8 cellular contexts compared by ENCODE assay signal in genomic region chr17:82050761-82051641, GRCh38. TPM values are rescaled to one million over a fixed set of nuclear protein-coding genes. Genes with fewer than 3 reads are reported as not detected.
DNase-seq lines count a peak whose midpoint lies in the region; ATAC-seq, FAIRE-seq and TF ChIP-seq lines count a peak whose summit lies in the region.

No MANE protein-coding gene starts in this region.

- no peaks in the 10 kb centered on the region for H3K27me3 ChIP-seq in CD4-positive, CD25-positive, alpha-beta regulatory T cell (ENCODE audit: control insufficient read depth, insufficient read depth, low read length)
- H3K27me3 ChIP-seq in right lobe of liver (no peaks in the 10 kb centered on the region), upper lobe of right lung (no peaks in the 10 kb centered on the region)

- BruUV-seq in MCF 10A (replicated peaks; lab: Mats Ljungman, UMichigan), result no TSS peak

- no peak overlapping the region for H3K4me3 ChIP-seq in CD4-positive, CD25-positive, alpha-beta regulatory T cell (ENCODE audit: low read depth, low read length)
- H3K4me3 ChIP-seq in right lobe of liver (peak overlapping the region; percentile 62 to 79 (median 66)), upper lobe of right lung (peak overlapping the region; percentile 68)

- H3K36me3 Mint-ChIP-seq in CD4-positive, CD25-positive, alpha-beta regulatory T cell, result peaks cover 7% of the 10 kb centered on the region
- H3K36me3 Mint-ChIP-seq in MCF 10A (ENCODE audit: insufficient read depth, unreplicated experiment), result peaks cover 30% of the 10 kb centered on the region

- no peak for TF ChIP-seq POLR2A in right lobe of liver (IDR thresholded peaks at IDR 0.05)

- peak in 1 of 2 donors; percentile 12 for ATAC-seq in CD4-positive, CD25-positive, alpha-beta regulatory T cell (ENCODE audit: low read depth in 2 of 2)
- ATAC-seq in HG02798 (IDR thresholded peaks at IDR 0.05; ENCODE audit: poor library complexity, unreplicated experiment) (peak; percentile 15), right lobe of liver (peak in 3 of 4 donors; percentile 6 to 33 (median 11)), upper lobe of right lung (no peak)

- no peak for FAIRE-seq in GM19239 (lab: Jason Lieb, UNC)

- H3K9me3 ChIP-seq in CD4-positive, CD25-positive, alpha-beta regulatory T cell (ENCODE audit: control insufficient read depth in 2 of 2, low read length in 2 of 2), result no peaks in the 10 kb centered on the region
- H3K9me3 ChIP-seq in right lobe of liver (no peaks in the 10 kb centered on the region), upper lobe of right lung (no peaks in the 10 kb centered on the region)

- H3K4me1 ChIP-seq in CD4-positive, CD25-positive, alpha-beta regulatory T cell (ENCODE audit: control insufficient read depth, insufficient read depth, low read length, poor library complexity, severe bottlenecking), result peaks cover 23% of the 10 kb centered on the region
- H3K4me1 ChIP-seq in right lobe of liver (peaks cover 0 to 23% (median 11%) of the 10 kb centered on the region in 4 donors), upper lobe of right lung (peaks cover 20% of the 10 kb centered on the region)

- POLR2A ChIA-PET in MCF 10A (lab: Yijun Ruan, JAX), result interaction anchor here (0.6 to 3.0 kb wide), 7 partner anchors 10 to 28 kb away, joined by 3 to 11 read pairs (median 3); partner anchors contain the start of genes CENPX, DCXR, DUS1L and LRRC45
- POLR2A ChIA-PET in HEK293T (lab: Yijun Ruan, JAX), result interaction anchor here (1.8 to 6.3 kb wide), 5 partner anchors 8 to 48 kb away, joined by 4 to 46 read pairs (median 15); partner anchors contain the start of genes DCXR, DUS1L, FASN and RAC3

- H3K27ac Mint-ChIP-seq in CD4-positive, CD25-positive, alpha-beta regulatory T cell, result peak overlapping the region in 2 of 3 donors; percentile 75 to 86
- no peak overlapping the region for H3K27ac Mint-ChIP-seq in MCF 10A (ENCODE audit: low read depth, unreplicated experiment)

- H3K27me3 Mint-ChIP-seq in CD4-positive, CD25-positive, alpha-beta regulatory T cell, result no peaks in the 10 kb centered on the region
- no peaks in the 10 kb centered on the region for H3K27me3 Mint-ChIP-seq in MCF 10A (ENCODE audit: insufficient read depth, unreplicated experiment)

- peaks cover 15% of the 10 kb centered on the region for H3K36me3 ChIP-seq in CD4-positive, CD25-positive, alpha-beta regulatory T cell (ENCODE audit: control insufficient read depth, insufficient read depth, low read length)
- H3K36me3 ChIP-seq in right lobe of liver (peaks cover 0 to 19% (median under 1%) of the 10 kb centered on the region in 4 donors), upper lobe of right lung (peaks cover 29% of the 10 kb centered on the region)

- no peak overlapping the region for H3K27ac ChIP-seq in CD4-positive, CD25-positive, alpha-beta regulatory T cell (ENCODE audit: insufficient read depth, low read length, poor library complexity, severe bottlenecking)
- H3K27ac ChIP-seq in right lobe of liver, result peak overlapping the region in 2 of 3 donors; percentile 44 to 76
- H3K27ac ChIP-seq in upper lobe of right lung, result peak overlapping the region; percentile 61

- peaks cover 0 to 27% (median 6%) of the 10 kb centered on the region in 4 donors for H3K4me1 Mint-ChIP-seq in CD4-positive, CD25-positive, alpha-beta regulatory T cell
- no peaks in the 10 kb centered on the region for H3K4me1 Mint-ChIP-seq in MCF 10A (ENCODE audit: insufficient read depth, unreplicated experiment)

- TF ChIP-seq CTCF in MCF 10A (IDR thresholded peaks at IDR 0.05; ENCODE audit: unreplicated experiment) (no peak), right lobe of liver (IDR thresholded peaks at IDR 0.05) (no peak), upper lobe of right lung (IDR thresholded peaks at IDR 0.05) (no peak)

- no peak for DNase-seq in CD4-positive, CD25-positive, alpha-beta regulatory T cell
- DNase-seq in MCF 10A (ENCODE audit: unreplicated experiment), result no peak
- peak in 2 of 3 donors; percentile 31 to 60 for DNase-seq in right lobe of liver
- DNase-seq in upper lobe of right lung, result no peak
- DNase-seq in HEK293T (ENCODE audit: extremely low spot score), result no peak
- DNase-seq in GM19239 (ENCODE audit: insufficient read length, low spot score), result no peak
- DNase-seq in GOT3 (lab: John Stamatoyannopoulos, UW), result no peak

- no peaks in the 10 kb centered on the region for H3K9me3 Mint-ChIP-seq in CD4-positive, CD25-positive, alpha-beta regulatory T cell
- no peaks in the 10 kb centered on the region for H3K9me3 Mint-ChIP-seq in MCF 10A (ENCODE audit: unreplicated experiment)

- CTCF ChIA-PET in MCF 10A (lab: Yijun Ruan, JAX) (interaction anchor here (0.5 to 2.0 kb wide), 4 partner anchors 9 to 274 kb away, joined by 3 to 7 read pairs (median 4); no protein-coding TSS in a partner anchor), HEK293T (lab: Yijun Ruan, JAX) (interaction anchor here (0.5 to 1.7 kb wide), 3 partner anchors 11 to 16 kb away, joined by 3 to 5 read pairs (median 3); partner anchors contain the start of gene DCXR)

- intact Hi-C loops in MCF 10A (cut with micrococcal nuclease) (no loop called here), right lobe of liver (cut with DNase I) (no loop called here), upper lobe of right lung (cut with DNase I) (no loop called here)

- peak overlapping the region; percentile 47 to 85 (median 83) for H3K4me3 Mint-ChIP-seq in CD4-positive, CD25-positive, alpha-beta regulatory T cell
- H3K4me3 Mint-ChIP-seq in MCF 10A (ENCODE audit: unreplicated experiment), result peak overlapping the region; percentile 73

- WGBS in right lobe of liver (ENCODE audit: insufficient coverage, low coverage, low lambda C conversion rate, missing lambda C conversion rate), result 12% methylated on average over 5 of the region's 79 CpGs

TF ChIP-seq in HEK293T, 16 proteins besides CTCF, POLR2A, EP300 and RAD21:
- TF ChIP-seq ZNF384 (IDR thresholded peaks at IDR 0.05), result no peak
- no peak for TF ChIP-seq LEF1 (IDR thresholded peaks at IDR 0.05; ENCODE audit: borderline replicate concordance)
- no peak for TF ChIP-seq TARDBP (IDR thresholded peaks at IDR 0.05)
- no peak for TF ChIP-seq FOXA1 (IDR thresholded peaks at IDR 0.05)
- no peak for TF ChIP-seq FOXM1 (IDR thresholded peaks at IDR 0.05; ENCODE audit: borderline replicate concordance)
- TF ChIP-seq PKNOX1 (IDR thresholded peaks at IDR 0.05), result no peak
- TF ChIP-seq FOXK2 (IDR thresholded peaks at IDR 0.05), result no peak
- TF ChIP-seq SP1 (IDR thresholded peaks at IDR 0.05), result no peak
- TF ChIP-seq NFRKB (IDR thresholded peaks at IDR 0.05), result no peak
- no peak for TF ChIP-seq ARNT (IDR thresholded peaks at IDR 0.05)
- TF ChIP-seq HDGF (IDR thresholded peaks at IDR 0.05; ENCODE audit: borderline replicate concordance), result no peak
- no peak for TF ChIP-seq ELF4 (IDR thresholded peaks at IDR 0.05)
- no peak for TF ChIP-seq L3MBTL2 (conservative IDR thresholded peaks at IDR 0.05)
- TF ChIP-seq SUZ12 (IDR thresholded peaks at IDR 0.05), result no peak

RNA-seq across cellular contexts. Expression of gene RFNG, which starts 0.6 kb away (rescaled TPM):
- total RNA-seq in CD4-positive, CD25-positive, alpha-beta regulatory T cell, result 35.1 TPM
- 1 to 10 TPM; 3.2 to 5.6 (median 4.4) TPM for polyA plus RNA-seq in CD4-positive, CD25-positive, alpha-beta regulatory T cell
- total RNA-seq in MCF 10A (2022), result 37.9 and 38.0 TPM in 2 replicates
- total RNA-seq in right lobe of liver, result 10 to 100 TPM; 29.9 to 53.3 (median 43.7) TPM
- 38.5 TPM for total RNA-seq in upper lobe of right lung

RNA-seq across cellular contexts. Expression of gene GPS1, which starts 0.7 kb away (rescaled TPM):
- 87.5 TPM for total RNA-seq in CD4-positive, CD25-positive, alpha-beta regulatory T cell
- 100 to 1,000 TPM; 128 to 170 (median 162) TPM for polyA plus RNA-seq in CD4-positive, CD25-positive, alpha-beta regulatory T cell
- total RNA-seq in MCF 10A (2022), result 96.6 and 100 TPM in 2 replicates
- 10 to 100 TPM; 46.5 to 93.5 (median 62.1) TPM for total RNA-seq in right lobe of liver
- 78.0 TPM for total RNA-seq in upper lobe of right lung

RNA-seq across cellular contexts. Expression of gene DCXR, which starts 13.5 kb away (rescaled TPM):
- total RNA-seq in CD4-positive, CD25-positive, alpha-beta regulatory T cell, result 96.9 TPM
- 100 to 1,000 TPM; 125 to 150 (median 131) TPM for polyA plus RNA-seq in CD4-positive, CD25-positive, alpha-beta regulatory T cell
- total RNA-seq in MCF 10A (2022) (77.9 and 111 TPM in 2 replicates), right lobe of liver (1,000 to 10,000 TPM in 2 of 6 experiments, 100 to 1,000 TPM in 4; 389 to 1,607 (median 735) TPM), upper lobe of right lung (143 TPM)

RNA-seq across cellular contexts. Expression of gene DUS1L, which starts 14.6 kb away (rescaled TPM):
- 128 TPM for total RNA-seq in CD4-positive, CD25-positive, alpha-beta regulatory T cell
- 10 to 100 TPM; 49.3 to 91.5 (median 62.3) TPM for polyA plus RNA-seq in CD4-positive, CD25-positive, alpha-beta regulatory T cell
- total RNA-seq in MCF 10A (2022) (116 and 123 TPM in 2 replicates), right lobe of liver (100 to 1,000 TPM in 2 of 6 experiments, 10 to 100 TPM in 4; 61.8 to 115 (median 89.9) TPM), upper lobe of right lung (82.4 TPM)

RNA-seq across cellular contexts. Expression of gene RAC3, which starts 19.5 kb away (rescaled TPM):
- 3.6 TPM for total RNA-seq in CD4-positive, CD25-positive, alpha-beta regulatory T cell
- polyA plus RNA-seq in CD4-positive, CD25-positive, alpha-beta regulatory T cell, result under 1 TPM in 1 of 4 donors, not detected in 3; 0.26 TPM
- total RNA-seq in MCF 10A (2022) (7.1 and 9.7 TPM in 2 replicates), right lobe of liver (1 to 10 TPM; 3.4 to 9.0 (median 5.4) TPM), upper lobe of right lung (3.4 TPM)

Comparison
In these comparisons a context has a peak if more than half of its experiments do, and no peak if none do; other contexts are left out.
1. DNase-seq: peak in right lobe of liver (2 of 3); none in CD4-positive, CD25-positive, alpha-beta regulatory T cell (0 of 3), MCF 10A (single experiment), upper lobe of right lung (single experiment), HEK293T (single experiment), GM19239 (single experiment) and GOT3 (single experiment).